ENCODE assay signal across 10 cellular contexts in genomic region chrX:49876750-49877149, GRCh38. TPM values are rescaled to one million over a fixed set of nuclear protein-coding genes. Genes with fewer than 3 reads are reported as not detected.
A peak's percentile ranks its signal among the peaks of the same experiment; 100 is the strongest.
DNase-seq lines count a peak whose midpoint lies in the region; ATAC-seq and TF ChIP-seq lines count a peak whose summit lies in the region.
"Had no signal": no experiment of that assay in that cellular context is flagged by ENCODE, and none has a peak within 500 bp of the region (broad histone marks: within the 10 kb centered on the region; RNA-seq: fewer than 3 reads in every experiment).

No MANE protein-coding gene starts in this region.

- H3K79me2 ChIP-seq in OCI-LY7 (ENCODE audit: insufficient read depth, low read depth, low read length) = no peaks in the 10 kb centered on the region

- intact Hi-C loops in OCI-LY7 (cut with micrococcal nuclease; ENCODE audit: unreplicated experiment) (no loop called here), psoas muscle (cut with DNase I) (no loop called here)

- WGBS in psoas muscle, 3 donors = 16 to 41% (median 17%) methylated on average over 3 of the region's 3 CpGs

- H3K36me3 ChIP-seq in OCI-LY7 (ENCODE audit: insufficient read depth, low read length) (no peaks in the 10 kb centered on the region), psoas muscle (ENCODE audit: insufficient read depth in 1 of 2, low read depth in 1 of 2) (no peaks in the 10 kb centered on the region)
- H3K36me3 ChIP-seq: BLaER1 had no signal

- no peaks in the 10 kb centered on the region for H3K9me2 ChIP-seq in OCI-LY7 (ENCODE audit: insufficient read depth, low read length)

- H3K27ac ChIP-seq in OCI-LY7 (ENCODE audit: low read depth, low read length, poor library complexity, severe bottlenecking) (no peak overlapping the region), psoas muscle (no peak overlapping the region)
- H3K27ac ChIP-seq: BLaER1 had no signal

- peaks cover 0 to 5% (median 0%) of the 10 kb centered on the region in 3 donors for H3K27me3 ChIP-seq in psoas muscle (ENCODE audit: insufficient read depth in 3 of 3, low read length in 2 of 3)

- H3K4me2 ChIP-seq in OCI-LY7 (ENCODE audit: low read length) = no peak overlapping the region
- H3K4me2 ChIP-seq: BLaER1 had no signal

- peaks cover 3% of the 10 kb centered on the region for H3K4me1 ChIP-seq in OCI-LY7 (ENCODE audit: insufficient read depth, low read length, poor library complexity, severe bottlenecking)
- no peaks in the 10 kb centered on the region for H3K4me1 ChIP-seq in psoas muscle

- no TSS peak for BruUV-seq in OCI-LY7 (replicated peaks; lab: Mats Ljungman, UMichigan)

- no peak overlapping the region for H2AFZ ChIP-seq in OCI-LY7 (ENCODE audit: low read length)

- POLR2A ChIA-PET in OCI-LY7 (lab: Charles Lee) = no interaction called here

- TF ChIP-seq CTCF in OCI-LY7 (conservative IDR thresholded peaks at IDR 0.05; ENCODE audit: low read length) (peak; percentile 72), epithelial cell of proximal tubule (conservative IDR thresholded peaks at IDR 0.05; ENCODE audit: low read depth, low read length) (peak; percentile 52), psoas muscle (IDR thresholded peaks at IDR 0.05) (peak; percentile 53)

- H3K9me3 ChIP-seq in OCI-LY7 (ENCODE audit: low read length) (no peaks in the 10 kb centered on the region), psoas muscle (no peaks in the 10 kb centered on the region)
- H3K9me3 ChIP-seq: BLaER1 had no signal

- H3K4me3 ChIP-seq in OCI-LY7 (ENCODE audit: low read depth, low read length, poor library complexity, severe bottlenecking) (no peak overlapping the region), epithelial cell of proximal tubule (ENCODE audit: low read depth, low read length) (no peak overlapping the region), psoas muscle (no peak overlapping the region)
- H3K4me3 ChIP-seq: BLaER1, skin epidermis had no signal

- CTCF ChIA-PET in OCI-LY7 (lab: Charles Lee; ENCODE audit: unreplicated experiment) = no interaction called here

- DNase-seq in NCI-H1436 (lab: John Stamatoyannopoulos, UW) (peak; percentile 38), NCI-H1436 treated with DMSO at 0.1 percent for 48 hours (lab: John Stamatoyannopoulos, UW) (no peak), H4 (ENCODE audit: low spot score) (peak; percentile 15), OCI-LY7 (ENCODE audit: low spot score) (peak; percentile 48), epithelial cell of proximal tubule (ENCODE audit: low read depth) (no peak), psoas muscle (no peak)

- ATAC-seq in psoas muscle = no peak
- no peak for ATAC-seq in HG02678 (IDR thresholded peaks at IDR 0.05; ENCODE audit: unreplicated experiment)
- ATAC-seq in HG03442 (IDR thresholded peaks at IDR 0.05; ENCODE audit: unreplicated experiment) = no peak

- H4K20me1 ChIP-seq in OCI-LY7 (ENCODE audit: insufficient read depth, low read length) = no peaks in the 10 kb centered on the region

RNA-seq across cellular contexts. Expression of gene USP27X, which starts 2.5 kb away (rescaled TPM):
- 1.1 and 3.5 TPM in 2 replicates for total RNA-seq in H4 (2014; rRNA removed; shearing (Covaris generic))
- 1.2 and 1.3 TPM in 2 replicates for total RNA-seq in OCI-LY7 (2014; rRNA removed; shearing (Covaris generic))
- total RNA-seq in OCI-LY7 (2022) (1.8 and 2.0 TPM in 2 replicates), epithelial cell of proximal tubule (1.8 and 2.7 TPM in 2 replicates), psoas muscle (1 to 10 TPM; 1.5 to 2.5 (median 2.1) TPM)
- polyA plus RNA-seq in psoas muscle = 1 to 10 TPM; 1.8 to 4.3 (median 3.0) TPM

RNA-seq across cellular contexts. Expression of gene CLCN5, which starts 45.6 kb away (rescaled TPM):
- total RNA-seq in H4 (2014; rRNA removed; shearing (Covaris generic)) = 2.4 and 3.6 TPM in 2 replicates
- 5.2 and 5.3 TPM in 2 replicates for total RNA-seq in OCI-LY7 (2014; rRNA removed; shearing (Covaris generic))
- total RNA-seq in OCI-LY7 (2022) (4.1 and 4.2 TPM in 2 replicates), epithelial cell of proximal tubule (3.3 and 5.6 TPM in 2 replicates), psoas muscle (10 to 100 TPM in 1 of 4 donors, 1 to 10 TPM in 3; 6.5 to 11.3 (median 7.9) TPM)
- 1 to 10 TPM; 1.9 to 4.2 (median 3.6) TPM for polyA plus RNA-seq in psoas muscle

RNA-seq across cellular contexts. Expression of gene PAGE4, which starts 47.6 kb away (rescaled TPM):
- total RNA-seq in H4 (2014; rRNA removed; shearing (Covaris generic)) = not detected in 2 replicates
- total RNA-seq in OCI-LY7 (2014; rRNA removed; shearing (Covaris generic)) = not detected in 2 replicates
- total RNA-seq in OCI-LY7 (2022) (not detected in 2 replicates), epithelial cell of proximal tubule (not detected in 2 replicates), psoas muscle (1 to 10 TPM in 1 of 4 donors, under 1 TPM in 1, not detected in 2; 0.81 to 1.4 TPM)
- polyA plus RNA-seq in psoas muscle = 1 to 10 TPM in 1 of 3 donors, under 1 TPM in 1, not detected in 1; 0.92 to 1.4 TPM

Comparison
In these comparisons a context has a peak if more than half of its experiments do, and no peak if none do; other contexts are left out.
1. DNase-seq: peak in NCI-H1436 (single experiment), H4 (single experiment) and OCI-LY7 (single experiment); none in NCI-H1436 treated with DMSO at 0.1 percent for 48 hours (single experiment), epithelial cell of proximal tubule (single experiment) and psoas muscle (0 of 2).
2. Peak in every context shown above with its lines, with median percentiles within 50 percentile points of each other: CTCF ChIP-seq.